In the genomic region with DNA sequence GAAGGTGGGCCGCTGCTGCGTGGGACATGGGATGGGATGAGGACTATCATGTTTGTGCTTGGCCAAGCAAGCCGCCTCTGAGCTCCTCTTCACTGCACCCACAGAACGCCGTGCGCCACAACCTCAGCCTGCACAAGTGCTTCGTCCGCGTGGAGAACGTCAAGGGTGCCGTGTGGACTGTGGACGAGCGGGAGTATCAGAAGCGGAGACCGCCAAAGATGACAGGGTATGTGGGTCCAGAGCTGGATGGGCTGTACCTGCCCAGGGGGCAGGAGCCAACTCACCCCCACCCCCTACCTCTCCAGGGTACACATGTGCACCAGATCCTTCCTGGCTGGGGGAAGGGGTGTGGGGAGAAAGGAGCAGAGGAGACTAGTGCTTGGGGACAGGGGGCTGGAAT, we compare ENCODE assay signal across 34 cellular contexts. TPM values are rescaled to one million over a fixed set of nuclear protein-coding genes. Genes with fewer than 3 reads are reported as not detected.
"Had no signal": no experiment of that assay in that cellular context is flagged by ENCODE, and none has a peak within 500 bp of the region (broad histone marks: within the 10 kb centered on the region; RNA-seq: fewer than 3 reads in every experiment).

No MANE protein-coding gene starts in this region.

- FAIRE-seq: pancreas, TTC549 had no signal

- ATAC-seq: activated naive CD4-positive, alpha-beta T cell treated with anti-CD3 and anti-CD28 coated beads, Interleukin-2, amount 50 U/mL, for 72 hours; esophagus mucosa; left lobe of liver; lower lobe of right lung; natural killer cell; pancreas; stimulated activated memory B cell treated with anti-CD40 and anti-IgM and Interleukin-4, amounts not matched to agents 10 μg/mL and 1 μg/mL and 100 μg/mL, for 72 hours had no signal

- H3K9me3 ChIP-seq: breast epithelium, lower lobe of right lung, neutrophil, pancreas, right atrium auricular region, suprapubic skin, tibial artery had no signal

- H3K4me1 ChIP-seq: breast epithelium, lower lobe of right lung, pancreas, right atrium auricular region, suprapubic skin, tibial artery had no signal

- H3K9me3 Mint-ChIP-seq: activated CD4-positive, alpha-beta memory T cell treated with anti-CD3 and anti-CD28 coated beads for 36 hours; activated CD4-positive, alpha-beta T cell treated with anti-CD3 and anti-CD28 coated beads, Interleukin-2, amount 10 ng/mL, durations not matched to agents 24 days and 14 days; activated naive CD4-positive, alpha-beta T cell treated with anti-CD3 and anti-CD28 coated beads, Interleukin-2, amount 50 U/mL, for 72 hours; activated T-helper 2 cell treated with anti-CD3 and anti-CD28 coated beads, Interferon-gamma antibody, Interleukin-2, Interleukin-4, amounts not matched to agents 10 μg/mL and 5 μg/mL and 100 μg/mL, durations not matched to agents 14 hours and 24 hours and 36 hours; immature natural killer cell; natural killer cell; stimulated activated memory B cell treated with anti-CD40 and anti-IgM and Interleukin-4, amounts not matched to agents 10 μg/mL and 1 μg/mL and 100 μg/mL, for 72 hours; T-helper 1 cell treated with Interleukin-12 subunit alpha and Interleukin-12 subunit beta and Interleukin-4 antibody, amounts not matched to agents 30 μg/mL and 1 μg/mL, for 36 hours had no signal

- H3K4me3 Mint-ChIP-seq: activated CD4-positive, alpha-beta memory T cell treated with anti-CD3 and anti-CD28 coated beads for 36 hours; activated CD4-positive, alpha-beta T cell treated with anti-CD3 and anti-CD28 coated beads, Interleukin-2, amount 10 ng/mL, durations not matched to agents 24 days and 14 days; immature natural killer cell; natural killer cell; stimulated activated memory B cell treated with anti-CD40 and anti-IgM and Interleukin-4, amounts not matched to agents 10 μg/mL and 1 μg/mL and 100 μg/mL, for 72 hours; T-helper 1 cell treated with Interleukin-12 subunit alpha and Interleukin-12 subunit beta and Interleukin-4 antibody, amounts not matched to agents 30 μg/mL and 1 μg/mL, for 36 hours had no signal

- H3K27ac Mint-ChIP-seq: activated CD4-positive, alpha-beta memory T cell treated with anti-CD3 and anti-CD28 coated beads for 36 hours; activated CD4-positive, alpha-beta T cell treated with anti-CD3 and anti-CD28 coated beads, Interleukin-2, amount 10 ng/mL, durations not matched to agents 24 days and 14 days; activated naive CD4-positive, alpha-beta T cell treated with anti-CD3 and anti-CD28 coated beads, Interleukin-2, amount 50 U/mL, for 72 hours; activated T-helper 2 cell treated with anti-CD3 and anti-CD28 coated beads, Interferon-gamma antibody, Interleukin-2, Interleukin-4, amounts not matched to agents 10 μg/mL and 5 μg/mL and 100 μg/mL, durations not matched to agents 14 hours and 24 hours and 36 hours; immature natural killer cell; natural killer cell; stimulated activated memory B cell treated with anti-CD40 and anti-IgM and Interleukin-4, amounts not matched to agents 10 μg/mL and 1 μg/mL and 100 μg/mL, for 72 hours; T-helper 1 cell treated with Interleukin-12 subunit alpha and Interleukin-12 subunit beta and Interleukin-4 antibody, amounts not matched to agents 30 μg/mL and 1 μg/mL, for 36 hours had no signal

- H3K4me2 ChIP-seq: smooth muscle cell had no signal

- H3K27ac ChIP-seq: lower lobe of right lung, neutrophil, pancreas, right atrium auricular region, suprapubic skin, tibial artery, VCaP had no signal

- DNase-seq: activated CD4-positive, alpha-beta memory T cell treated with anti-CD3 and anti-CD28 coated beads for 36 hours; activated CD4-positive, alpha-beta T cell treated with anti-CD3 and anti-CD28 coated beads, Interleukin-2, amount 10 ng/mL, durations not matched to agents 24 days and 14 days; activated CD4-positive, CD25-positive, alpha-beta regulatory T cell treated with anti-CD3 and anti-CD28 coated beads, Interleukin-2, amount 50 U/mL, for 72 hours; activated naive CD4-positive, alpha-beta T cell; activated T-cell treated with anti-CD3 and anti-CD28 coated beads, Interleukin-2, amount 50 U/mL, for 48 hours; central memory CD4-positive, alpha-beta T cell; head of caudate nucleus; hypothalamus; immature natural killer cell; kidney glomerular epithelial cell; lower lobe of right lung; mesendoderm; natural killer cell; stimulated activated CD4-positive, alpha-beta T cell treated with anti-CD3 and anti-CD28 coated beads, Interleukin-1b, Interleukin-23, amount 100 ng/mL, for 48 hours; stimulated activated CD4-positive, alpha-beta T cell treated with anti-CD3 and anti-CD28 coated beads, Interleukin-4, amount 100 ng/mL, for 4 hours; stimulated activated CD8-positive, alpha-beta memory T cell treated with anti-CD3 and anti-CD28 coated beads, Interleukin-4, amount 100 ng/mL, for 48 hours; SW 1271; T-helper 9 cell; tibial artery had no signal

- H3K36me3 Mint-ChIP-seq: activated naive CD4-positive, alpha-beta T cell treated with anti-CD3 and anti-CD28 coated beads, Interleukin-2, amount 50 U/mL, for 72 hours; natural killer cell had no signal

- H3K4me3 ChIP-seq: breast epithelium, lower lobe of right lung, pancreas, right atrium auricular region, smooth muscle cell, suprapubic skin, tibial artery had no signal

- H3K27me3 Mint-ChIP-seq: activated CD4-positive, alpha-beta memory T cell treated with anti-CD3 and anti-CD28 coated beads for 36 hours; activated CD4-positive, alpha-beta T cell treated with anti-CD3 and anti-CD28 coated beads, Interleukin-2, amount 10 ng/mL, durations not matched to agents 24 days and 14 days; stimulated activated memory B cell treated with anti-CD40 and anti-IgM and Interleukin-4, amounts not matched to agents 10 μg/mL and 1 μg/mL and 100 μg/mL, for 72 hours had no signal

- H3K36me3 ChIP-seq: neutrophil had no signal

- H3K27me3 ChIP-seq: breast epithelium, neutrophil, pancreas, right atrium auricular region, suprapubic skin, tibial artery had no signal

RNA-seq across cellular contexts. Expression of a gene that starts 43.5 kb away (rescaled TPM):
- total RNA-seq: activated CD4-positive, alpha-beta memory T cell treated with anti-CD3 and anti-CD28 coated beads for 36 hours; activated CD4-positive, alpha-beta T cell treated with anti-CD3 and anti-CD28 coated beads, Interleukin-2, amount 10 ng/mL, durations not matched to agents 24 days and 14 days; activated naive CD4-positive, alpha-beta T cell treated with anti-CD3 and anti-CD28 coated beads, Interleukin-2, amount 50 U/mL, for 72 hours; activated T-helper 2 cell treated with anti-CD3 and anti-CD28 coated beads, Interferon-gamma antibody, Interleukin-2, Interleukin-4, amounts not matched to agents 10 μg/mL and 5 μg/mL and 100 μg/mL, durations not matched to agents 14 hours and 24 hours and 36 hours; left lobe of liver; mononuclear cell; natural killer cell had no signal
- polyA plus RNA-seq: immature natural killer cell had no signal
